Comparison of ENCODE assay signal across 2 cellular contexts in the genomic region with DNA sequence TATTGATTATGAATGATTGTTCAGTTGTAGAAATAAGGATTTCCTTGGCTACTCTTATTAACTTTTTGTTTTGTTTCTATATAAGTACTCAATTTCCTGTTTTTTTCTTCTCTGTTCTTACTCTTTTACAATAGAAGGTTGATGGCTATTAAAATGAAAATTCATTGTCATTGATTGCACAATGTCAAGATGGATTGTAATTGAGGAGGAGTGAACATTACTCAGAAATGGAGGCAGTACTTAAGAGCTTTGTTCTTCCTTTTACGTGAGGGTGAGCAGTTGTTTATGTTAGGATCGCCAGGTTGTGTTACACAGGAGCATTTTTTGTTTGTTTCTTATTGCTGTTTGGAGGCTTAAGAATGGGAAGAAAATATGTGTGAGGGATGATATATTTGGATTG.
TF ChIP-seq lines count a peak whose summit lies in the region.

No MANE protein-coding gene starts in this region.

TF ChIP-seq in IMR-90, 13 proteins besides CTCF, POLR2A, EP300 and RAD21:
- TF ChIP-seq CEBPB (IDR thresholded peaks at IDR 0.05; ENCODE audit: low read depth, low read length) (peak; percentile 95), MXI1 (IDR thresholded peaks at IDR 0.05; ENCODE audit: borderline replicate concordance, low read depth, low read length) (no peak)
TF ChIP-seq in IMR-90: peak in this region for 1.

TF ChIP-seq in K562, 482 proteins besides CTCF, POLR2A, EP300 and RAD21:
- TF ChIP-seq CEBPB (tag; IDR thresholded peaks at IDR 0.05) (0 out of 2 replicates have a peak, but pooled peaks have one; percentile 40), CEBPG (CRISPR knock-in tag; IDR thresholded peaks at IDR 0.05) (no peak), CEBPG (tag; conservative IDR thresholded peaks at IDR 0.05 in 1 of 2, IDR thresholded peaks at IDR 0.05 in 1 of 2) (peak in 1 of 2 experiments; percentile 58; a peak in 1 of 4 replicates), TAF7 (tag; IDR thresholded peaks at IDR 0.05) (no peak), SAFB2 (IDR thresholded peaks at IDR 0.05; ENCODE audit: borderline replicate concordance, low read depth, low read length, severe bottlenecking) (no peak), YBX1 (IDR thresholded peaks at IDR 0.05) (no peak), FOXJ3 (CRISPR knock-in tag; IDR thresholded peaks at IDR 0.05) (no peak)
TF ChIP-seq in K562: peak in this region for 2.
